ENCODE assay signal across 9 cellular contexts in the genomic region with DNA sequence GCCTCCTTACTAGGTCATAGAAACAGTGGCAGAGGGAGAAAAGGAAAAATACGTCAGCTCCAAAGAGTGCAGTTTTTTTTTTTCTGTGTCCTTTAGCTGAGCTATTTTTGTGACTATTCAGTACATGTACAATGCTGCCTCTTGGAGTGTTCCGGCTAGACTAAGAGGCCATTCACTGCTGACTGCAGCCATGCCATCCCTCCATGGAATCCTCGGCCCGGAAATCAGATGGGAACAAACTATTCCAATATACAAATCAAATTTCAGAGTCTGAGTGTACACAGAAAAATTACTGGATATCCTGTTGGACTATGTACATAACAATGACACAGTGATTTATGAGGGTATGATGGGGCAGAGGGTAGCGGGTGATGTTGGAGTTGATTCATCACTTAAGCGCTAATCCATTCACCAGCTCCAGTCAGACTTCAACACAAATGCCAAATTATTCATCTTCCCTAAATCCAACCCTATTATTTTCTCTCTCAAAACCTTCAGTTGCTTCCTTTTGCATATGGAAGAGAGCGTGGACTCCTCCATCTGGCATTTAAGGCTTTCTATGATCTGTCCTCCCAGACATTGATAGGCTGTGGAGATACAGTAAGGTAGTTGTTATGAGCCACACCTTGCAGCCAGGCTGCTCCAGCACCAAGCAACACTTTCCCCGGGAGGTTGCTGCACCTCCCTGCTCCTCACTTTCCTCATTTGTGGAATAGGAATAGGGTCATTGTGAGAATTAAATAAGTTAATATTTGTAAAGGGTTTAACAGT.
A peak's percentile ranks its signal among the peaks of the same experiment; 100 is the strongest.
DNase-seq lines count a peak whose midpoint lies in the region; ATAC-seq, FAIRE-seq and TF ChIP-seq lines count a peak whose summit lies in the region.
"Had no signal": no experiment of that assay in that cellular context is flagged by ENCODE, and none has a peak within 500 bp of the region (broad histone marks: within the 10 kb centered on the region; RNA-seq: fewer than 3 reads in every experiment).

No MANE protein-coding gene starts in this region.

- TF ChIP-seq POLR2A in A549 (IDR thresholded peaks at IDR 0.05; ENCODE audit: low read length) (no peak), thyroid gland (IDR thresholded peaks at IDR 0.05) (no peak)

- no peaks in the 10 kb centered on the region for H3K27me3 ChIP-seq in thyroid gland
- no peaks in the 10 kb centered on the region for H3K27me3 ChIP-seq in effector memory CD4-positive, alpha-beta T cell (replicated peaks; ENCODE audit: control insufficient read depth, insufficient read depth, low read length, poor library complexity, severe bottlenecking)

- peak in 1 of 2 experiments; percentile 41; a peak in 3 of 5 replicates for TF ChIP-seq RAD21 in A549 (conservative IDR thresholded peaks at IDR 0.05 in 1 of 2, IDR thresholded peaks at IDR 0.05 in 1 of 2)

- H3K4me3 ChIP-seq in A549 = no peak overlapping the region
- no peak overlapping the region for H3K4me3 ChIP-seq in epithelial cell of esophagus (ENCODE audit: low read length)
- H3K4me3 ChIP-seq in thyroid gland (replicated peaks in 1 of 3) = no peak overlapping the region
- H3K4me3 ChIP-seq in effector memory CD4-positive, alpha-beta T cell (ENCODE audit: insufficient read depth, low read depth, low read length, poor library complexity, severe bottlenecking) = no peak overlapping the region

- H3K27ac ChIP-seq in A549 (peak overlapping the region; percentile 82 to 84), thyroid gland (no peak overlapping the region)
- no peak overlapping the region for H3K27ac ChIP-seq in effector memory CD4-positive, alpha-beta T cell (ENCODE audit: insufficient read depth, low read length, poor library complexity, severe bottlenecking)

- 3% methylated on average over 8 of the region's 8 CpGs for whole genome bisulfite sequencing in A549 (ENCODE audit: missing lambda C conversion rate)
- WGBS in thyroid gland, 2 donors = 83 to 87% methylated on average over 8 of the region's 8 CpGs

- H3K4me1 ChIP-seq in A549 (peaks cover 90% of the 10 kb centered on the region), thyroid gland (peaks cover 17 to 38% of the 10 kb centered on the region in 2 donors)
- H3K4me1 ChIP-seq in effector memory CD4-positive, alpha-beta T cell (ENCODE audit: control insufficient read depth, insufficient read depth, low read length, poor library complexity, severe bottlenecking) = no peaks in the 10 kb centered on the region

- no peaks in the 10 kb centered on the region for H3K9me3 ChIP-seq in A549
- no peaks in the 10 kb centered on the region for H3K9me3 ChIP-seq in thyroid gland
- no peaks in the 10 kb centered on the region for H3K9me3 ChIP-seq in effector memory CD4-positive, alpha-beta T cell (ENCODE audit: control insufficient read depth, low read length)

- CTCF ChIA-PET in A549 (lab: Yijun Ruan, JAX) = interaction anchor here (0.6 to 6.9 kb wide), 8 partner anchors 13 to 1093 kb away, joined by 3 to 43 read pairs (median 4); no protein-coding TSS in a partner anchor

- peak; percentile 81 to 84 for ATAC-seq in A549
- no peak for ATAC-seq in GM19351 (IDR thresholded peaks at IDR 0.05; ENCODE audit: unreplicated experiment)
- ATAC-seq: activated CD8-positive, alpha-beta memory T cell treated with anti-CD3 and anti-CD28 coated beads, Interleukin-2, amount 10 ng/mL, durations not matched to agents 7 days and 5 days had no signal

- peak; percentile 63 to 74; a peak in 2 of 5 replicates for TF ChIP-seq EP300 in A549 (IDR thresholded peaks at IDR 0.05)

- TF ChIP-seq CTCF in A549 (IDR thresholded peaks at IDR 0.05) = no peak
- no peak for TF ChIP-seq CTCF in epithelial cell of esophagus (IDR thresholded peaks at IDR 0.05; ENCODE audit: insufficient read depth, low read depth, low read length, missing control alignments)
- TF ChIP-seq CTCF in thyroid gland (IDR thresholded peaks at IDR 0.05) = no peak

- no peak for FAIRE-seq in A549 (lab: Jason Lieb, UNC)

- DNase-seq in A549 (ENCODE audit: low read depth in 1 of 2, low spot score in 1 of 2) (peak in 1 of 2 experiments; percentile 89), NCI-H2227 treated with DMSO at 0.1 percent for 48 hours (lab: John Stamatoyannopoulos, UW) (peak; percentile 43), epithelial cell of esophagus (ENCODE audit: low read depth) (peak; percentile 86), mucosa of gallbladder (ENCODE audit: low spot score) (peak; percentile 35), thyroid gland (no peak), ecto neural progenitor cell (ENCODE audit: low spot score) (no peak)
- DNase-seq in effector memory CD4-positive, alpha-beta T cell = no peak
- DNase-seq: activated CD8-positive, alpha-beta memory T cell treated with anti-CD3 and anti-CD28 coated beads, Interleukin-2, amount 10 ng/mL, durations not matched to agents 7 days and 5 days had no signal

- POLR2A ChIA-PET in A549 (lab: Yijun Ruan, JAX) = interaction anchor here (0.5 to 1.0 kb wide), 2 partner anchors 420 to 518 kb away, joined by 3 to 5 read pairs; a partner anchor contains a TSS

- H3K4me2 ChIP-seq in A549 = peak overlapping the region; percentile 90

- intact Hi-C loops in thyroid gland (cut with DNase I) = no loop called here

- H3K36me3 ChIP-seq in thyroid gland = no peaks in the 10 kb centered on the region
- no peaks in the 10 kb centered on the region for H3K36me3 ChIP-seq in effector memory CD4-positive, alpha-beta T cell (ENCODE audit: control insufficient read depth, insufficient read depth, low read length)

TF ChIP-seq in A549, 52 proteins besides CTCF, POLR2A, EP300 and RAD21 (continues in another document):
- TF ChIP-seq ZNF302 (CRISPR knock-in tag; IDR thresholded peaks at IDR 0.05) = no peak
- TF ChIP-seq SREBF2 (IDR thresholded peaks at IDR 0.05) = no peak
- no peak for TF ChIP-seq CHD4 (IDR thresholded peaks at IDR 0.05; ENCODE audit: borderline replicate concordance)
- TF ChIP-seq, protein P1, sequence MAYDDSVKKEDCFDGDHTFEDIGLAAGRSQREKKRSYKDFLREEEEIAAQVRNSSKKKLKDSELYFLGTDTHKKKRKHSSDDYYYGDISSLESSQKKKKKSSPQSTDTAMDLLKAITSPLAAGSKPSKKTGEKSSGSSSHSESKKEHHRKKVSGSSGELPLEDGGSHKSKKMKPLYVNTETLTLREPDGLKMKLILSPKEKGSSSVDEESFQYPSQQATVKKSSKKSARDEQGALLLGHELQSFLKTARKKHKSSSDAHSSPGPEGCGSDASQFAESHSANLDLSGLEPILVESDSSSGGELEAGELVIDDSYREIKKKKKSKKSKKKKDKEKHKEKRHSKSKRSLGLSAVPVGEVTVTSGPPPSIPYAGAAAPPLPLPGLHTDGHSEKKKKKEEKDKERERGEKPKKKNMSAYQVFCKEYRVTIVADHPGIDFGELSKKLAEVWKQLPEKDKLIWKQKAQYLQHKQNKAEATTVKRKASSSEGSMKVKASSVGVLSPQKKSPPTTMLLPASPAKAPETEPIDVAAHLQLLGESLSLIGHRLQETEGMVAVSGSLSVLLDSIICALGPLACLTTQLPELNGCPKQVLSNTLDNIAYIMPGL (CRISPR knock-in tag; IDR thresholded peaks at IDR 0.05; ENCODE audit: borderline replicate concordance) = no peak
- no peak for TF ChIP-seq NFE2L2 (conservative IDR thresholded peaks at IDR 0.05; ENCODE audit: low read length)
- TF ChIP-seq NPAS2 (CRISPR knock-in tag; IDR thresholded peaks at IDR 0.05; ENCODE audit: borderline replicate concordance) = no peak
- TF ChIP-seq NR3C1 (IDR thresholded peaks at IDR 0.05) = no peak
- no peak for TF ChIP-seq CBX2 (IDR thresholded peaks at IDR 0.05; ENCODE audit: borderline replicate concordance, low read depth)
- TF ChIP-seq, protein P2, sequence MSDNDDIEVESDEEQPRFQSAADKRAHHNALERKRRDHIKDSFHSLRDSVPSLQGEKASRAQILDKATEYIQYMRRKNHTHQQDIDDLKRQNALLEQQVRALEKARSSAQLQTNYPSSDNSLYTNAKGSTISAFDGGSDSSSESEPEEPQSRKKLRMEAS (IDR thresholded peaks at IDR 0.05) = peak; percentile 76
- TF ChIP-seq SMC3 (IDR thresholded peaks at IDR 0.05) = peak; percentile 43
- TF ChIP-seq, protein P3, sequence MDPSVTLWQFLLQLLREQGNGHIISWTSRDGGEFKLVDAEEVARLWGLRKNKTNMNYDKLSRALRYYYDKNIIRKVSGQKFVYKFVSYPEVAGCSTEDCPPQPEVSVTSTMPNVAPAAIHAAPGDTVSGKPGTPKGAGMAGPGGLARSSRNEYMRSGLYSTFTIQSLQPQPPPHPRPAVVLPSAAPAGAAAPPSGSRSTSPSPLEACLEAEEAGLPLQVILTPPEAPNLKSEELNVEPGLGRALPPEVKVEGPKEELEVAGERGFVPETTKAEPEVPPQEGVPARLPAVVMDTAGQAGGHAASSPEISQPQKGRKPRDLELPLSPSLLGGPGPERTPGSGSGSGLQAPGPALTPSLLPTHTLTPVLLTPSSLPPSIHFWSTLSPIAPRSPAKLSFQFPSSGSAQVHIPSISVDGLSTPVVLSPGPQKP (IDR thresholded peaks at IDR 0.05; ENCODE audit: low read depth, low read length) = no peak
- TF ChIP-seq CEBPB (IDR thresholded peaks at IDR 0.05) = peak in 1 of 2 experiments; percentile 12; a peak in 1 of 4 replicates
- TF ChIP-seq TFCP2L1 (CRISPR knock-in tag; IDR thresholded peaks at IDR 0.05) = no peak
- TF ChIP-seq EHMT2 (IDR thresholded peaks at IDR 0.05; ENCODE audit: low read depth) = no peak
- no peak for TF ChIP-seq CBX8 (IDR thresholded peaks at IDR 0.05)
- TF ChIP-seq KDM1A (IDR thresholded peaks at IDR 0.05; ENCODE audit: low read depth) = no peak
- peak; percentile 91; the same call in 1 of the 2 replicates for TF ChIP-seq HOXB5 (CRISPR knock-in tag; IDR thresholded peaks at IDR 0.05)
- TF ChIP-seq HOXB13 (CRISPR knock-in tag; IDR thresholded peaks at IDR 0.05; ENCODE audit: low read depth) = no peak
- TF ChIP-seq ZC3H11A (IDR thresholded peaks at IDR 0.05) = no peak
- TF ChIP-seq, protein P4, sequence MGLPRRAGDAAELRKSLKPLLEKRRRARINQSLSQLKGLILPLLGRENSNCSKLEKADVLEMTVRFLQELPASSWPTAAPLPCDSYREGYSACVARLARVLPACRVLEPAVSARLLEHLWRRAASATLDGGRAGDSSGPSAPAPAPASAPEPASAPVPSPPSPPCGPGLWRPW (IDR thresholded peaks at IDR 0.05) = no peak
- TF ChIP-seq, protein P5, sequence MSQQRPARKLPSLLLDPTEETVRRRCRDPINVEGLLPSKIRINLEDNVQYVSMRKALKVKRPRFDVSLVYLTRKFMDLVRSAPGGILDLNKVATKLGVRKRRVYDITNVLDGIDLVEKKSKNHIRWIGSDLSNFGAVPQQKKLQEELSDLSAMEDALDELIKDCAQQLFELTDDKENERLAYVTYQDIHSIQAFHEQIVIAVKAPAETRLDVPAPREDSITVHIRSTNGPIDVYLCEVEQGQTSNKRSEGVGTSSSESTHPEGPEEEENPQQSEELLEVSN (IDR thresholded peaks at IDR 0.05; ENCODE audit: borderline replicate concordance, low read depth) = no peak
- peak; percentile 87 for TF ChIP-seq JUNB (IDR thresholded peaks at IDR 0.05)
- TF ChIP-seq JUN (IDR thresholded peaks at IDR 0.05) = peak; percentile 73 to 74; a peak in 3 of 5 replicates
- no peak for TF ChIP-seq FOSB (CRISPR knock-in tag; IDR thresholded peaks at IDR 0.05)
- no peak for TF ChIP-seq FOXS1 (CRISPR knock-in tag; IDR thresholded peaks at IDR 0.05)

Comparison
In these comparisons a context has a peak if more than half of its experiments do, and no peak if none do; other contexts are left out.
1. DNase-seq: peak in NCI-H2227 treated with DMSO at 0.1 percent for 48 hours (single experiment), epithelial cell of esophagus (single experiment) and mucosa of gallbladder (single experiment); none in thyroid gland (0 of 2), effector memory CD4-positive, alpha-beta T cell (0 of 3) and ecto neural progenitor cell (single experiment).
2. H3K27ac ChIP-seq: peak in A549 (2 of 2); none in thyroid gland (0 of 3) and effector memory CD4-positive, alpha-beta T cell (single experiment).